Comparison of ENCODE assay signal across 12 cellular contexts in the genomic region with DNA sequence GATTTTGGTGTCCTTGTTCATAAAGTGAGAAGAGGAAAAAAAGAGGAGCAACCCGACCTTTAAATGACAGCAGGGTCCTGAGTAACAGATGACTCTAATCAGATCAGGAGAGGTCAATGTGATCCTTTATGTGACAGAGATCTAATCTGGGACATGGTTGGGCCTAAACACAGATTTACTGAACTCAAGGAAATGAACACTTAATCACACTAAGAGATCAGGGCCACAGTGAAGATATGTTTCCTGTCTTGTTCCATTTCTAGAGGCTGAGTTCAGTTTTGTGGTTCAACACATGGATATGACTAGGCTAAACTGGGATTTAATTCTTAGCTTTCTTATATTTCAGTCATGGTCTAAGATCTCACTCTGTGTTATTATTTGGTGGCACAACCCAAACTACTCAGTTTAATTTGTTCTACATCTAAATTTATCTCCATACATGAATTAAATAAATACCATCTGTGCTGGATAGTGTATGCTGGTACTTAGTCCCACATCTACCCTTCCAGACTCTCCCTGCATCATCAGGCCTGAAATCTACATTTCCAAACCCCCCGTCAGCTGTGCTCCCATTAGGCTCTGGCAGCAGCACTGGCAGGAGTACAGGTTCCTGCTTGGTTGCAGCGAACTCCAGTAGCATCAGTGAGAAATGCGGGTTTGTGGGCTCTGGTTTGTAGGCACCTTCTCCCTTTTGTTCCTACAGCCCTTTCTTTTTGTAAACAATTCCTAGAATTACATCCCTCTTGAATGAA. TPM values are rescaled to one million over a fixed set of nuclear protein-coding genes. Genes with fewer than 3 reads are reported as not detected.
A peak's percentile ranks its signal among the peaks of the same experiment; 100 is the strongest.
DNase-seq lines count a peak whose midpoint lies in the region; ATAC-seq, FAIRE-seq and TF ChIP-seq lines count a peak whose summit lies in the region.
"Had no signal": no experiment of that assay in that cellular context is flagged by ENCODE, and none has a peak within 500 bp of the region (broad histone marks: within the 10 kb centered on the region; RNA-seq: fewer than 3 reads in every experiment).

No MANE protein-coding gene starts in this region.

- H3K27me3 ChIP-seq in BLaER1 (no peaks in the 10 kb centered on the region), body of pancreas (no peaks in the 10 kb centered on the region)

- H4K20me1 ChIP-seq in BLaER1, result peaks cover 47% of the 10 kb centered on the region

- H3K36me3 ChIP-seq in BLaER1 (0 out of 2 replicates have a peak, but pooled peaks cover 2% of the 10 kb centered on the region), body of pancreas (replicated peaks in 1 of 2; ENCODE audit: insufficient read depth in 1 of 2, low read depth in 2 of 2) (no peaks in the 10 kb centered on the region)

- H3K4me3 ChIP-seq in BLaER1 (no peak overlapping the region), body of pancreas (no peak overlapping the region)

- H3K9me3 ChIP-seq in BLaER1 (peaks cover 13% of the 10 kb centered on the region), body of pancreas (no peaks in the 10 kb centered on the region)

- intact Hi-C loops in body of pancreas (cut with DNase I), result no loop called here

- peak overlapping the region; percentile 70 for H3K4me2 ChIP-seq in BLaER1

- WGBS in body of pancreas, 2 donors, result 83 to 89% methylated on average over 4 of the region's 4 CpGs

- no peak for ATAC-seq in body of pancreas

- FAIRE-seq in D721Med (lab: Jason Lieb, UNC) (peak; percentile 72), GM12892 (lab: Jason Lieb, UNC) (no peak)

- peaks cover 67% of the 10 kb centered on the region for H3K4me1 ChIP-seq in BLaER1
- peaks cover 31% of the 10 kb centered on the region for H3K4me1 ChIP-seq in body of pancreas

- TF ChIP-seq POLR2A in GM12892 (IDR thresholded peaks at IDR 0.05; ENCODE audit: low read depth, low read length) (no peak), body of pancreas (IDR thresholded peaks at IDR 0.05) (no peak)

- H3K27ac ChIP-seq in BLaER1 (no peak overlapping the region; the same call in 1 of the 2 replicates), caudate nucleus (ENCODE audit: low read depth, low read length) (no peak overlapping the region), body of pancreas (no peak overlapping the region)

- no peak overlapping the region; the same call in 1 of the 2 replicates for H3K9ac ChIP-seq in BLaER1

- DNase-seq in D721Med (ENCODE audit: insufficient read length, low spot score) (no peak), RPMI7951 (ENCODE audit: low read depth) (peak; percentile 28), fibroblast of peridontal ligament (ENCODE audit: extremely low read depth) (peak; percentile 28), caudate nucleus (lab: John Stamatoyannopoulos, UW) (no peak), GM12892 (ENCODE audit: insufficient read length) (no peak), body of pancreas (no peak)
- DNase-seq: IMR-90, mammary epithelial cell, occipital lobe, Right ventricle myocardium superior, substantia nigra had no signal

- TF ChIP-seq CTCF in D721Med (IDR thresholded peaks at IDR 0.05; ENCODE audit: insufficient read depth, missing control alignments), result no peak
- TF ChIP-seq CTCF in body of pancreas (IDR thresholded peaks at IDR 0.05), result no peak

RNA-seq across cellular contexts. Expression of gene SFMBT1, which starts 22.6 kb away (rescaled TPM):
- 9.3 and 15.6 TPM in 2 replicates for total RNA-seq in RPMI7951 (2014; rRNA removed; shearing (Covaris generic))
- 6.4 TPM for polyA plus RNA-seq in GM12892 (2012; ENCODE audit: missing spikeins)
- 10 to 100 TPM in 1 of 2 donors, 1 to 10 TPM in 1; 6.9 to 17.6 TPM for total RNA-seq in body of pancreas

Comparison
In these comparisons a context has a peak if more than half of its experiments do, and no peak if none do; other contexts are left out.
1. DNase-seq: peak in RPMI7951 (single experiment) and fibroblast of peridontal ligament (single experiment); none in D721Med (single experiment), caudate nucleus (0 of 61), GM12892 (single experiment) and body of pancreas (0 of 4).